In genomic region chr13:66586489-66586888, GRCh38 we compare ENCODE assay signal across 28 cellular contexts.
A peak's percentile ranks its signal among the peaks of the same experiment; 100 is the strongest.
DNase-seq lines count a peak whose midpoint lies in the region; ATAC-seq and TF ChIP-seq lines count a peak whose summit lies in the region.
"Had no signal": no experiment of that assay in that cellular context is flagged by ENCODE, and none has a peak within 500 bp of the region (broad histone marks: within the 10 kb centered on the region; RNA-seq: fewer than 3 reads in every experiment).

No MANE protein-coding gene starts in this region.

- H3K27ac ChIP-seq in HEK293 (ENCODE audit: extremely low read depth, low read depth, low read length), result no peak overlapping the region
- no peak overlapping the region for H3K27ac ChIP-seq in CD4-positive, alpha-beta memory T cell (ENCODE audit: low read depth, low read length)
- H3K27ac ChIP-seq: brain microvascular endothelial cell, gastroesophageal sphincter, right lobe of liver, upper lobe of left lung had no signal

- H3K27me3 Mint-ChIP-seq in CD4-positive, alpha-beta memory T cell, result no peaks in the 10 kb centered on the region

- intact Hi-C loops in CD4-positive, alpha-beta memory T cell (cut with micrococcal nuclease), result no loop called here

- peaks cover 0 to 12% (median 5%) of the 10 kb centered on the region in 8 donors for H3K9me3 Mint-ChIP-seq in CD4-positive, alpha-beta memory T cell
- H3K9me3 Mint-ChIP-seq: T-helper 1 cell treated with Interleukin-12 subunit alpha and Interleukin-12 subunit beta and Interleukin-4 antibody, amounts not matched to agents 30 μg/mL and 1 μg/mL, for 36 hours had no signal

- TF ChIP-seq CTCF in HEK293 (tag by site-specific recombination; IDR thresholded peaks at IDR 0.05) (no peak), fibroblast of pulmonary artery (IDR thresholded peaks at IDR 0.05; ENCODE audit: low read length, missing control alignments) (no peak)

- ATAC-seq in GM18519 (IDR thresholded peaks at IDR 0.05; ENCODE audit: low FRiP score, unreplicated experiment), result no peak
- no peak for ATAC-seq in HG02981 (IDR thresholded peaks at IDR 0.05; ENCODE audit: unreplicated experiment)
- ATAC-seq: gastroesophageal sphincter; stimulated activated effector memory CD8-positive, alpha-beta T cell treated with anti-CD3 and anti-CD28 coated beads, Interleukin-12 subunit alpha, Interleukin-12 subunit beta, amount 100 ng/mL, for 72 hours had no signal

- DNase-seq in NOMO-1 (lab: John Stamatoyannopoulos, UW; ENCODE audit: unreplicated experiment in 2 of 2) (peak; percentile 86 to 93), amniotic epithelial cell (ENCODE audit: low read depth) (peak; percentile 75), fibroblast of pulmonary artery (ENCODE audit: low read depth) (peak; percentile 55), NCI-H82 (lab: John Stamatoyannopoulos, UW) (no peak)
- DNase-seq in CD4-positive, alpha-beta memory T cell, result no peak
- DNase-seq: activated CD4-positive, alpha-beta T cell treated with anti-CD3 and anti-CD28 coated beads for 48 hours; activated naive CD4-positive, alpha-beta T cell; activated T-cell treated with anti-CD3 and anti-CD28 coated beads, Interleukin-2, amount 50 U/mL, for 48 hours; brain microvascular endothelial cell; COR-L47; effector CD8-positive, alpha-beta T cell; GDM1; hippocampal formation; Karpas-422; NCI-H1092; NCI-H187; NCI-H2171; NCI-H524; NK-92 treated with Interleukin-12 subunit alpha and Interleukin-12 subunit beta, amount 100 ng/mL, for 24 hours; right lobe of liver; stimulated activated CD4-positive, alpha-beta T cell treated with anti-CD3 and anti-CD28 coated beads, Interleukin-4, amount 100 ng/mL, for 24 hours; upper lobe of left lung had no signal

- no peaks in the 10 kb centered on the region for H3K36me3 ChIP-seq in HEK293 (ENCODE audit: control insufficient read depth in 2 of 2, insufficient read depth in 1 of 2, low read length in 2 of 2)
- no peaks in the 10 kb centered on the region for H3K36me3 ChIP-seq in CD4-positive, alpha-beta memory T cell (ENCODE audit: insufficient read depth, low read length)
- H3K36me3 ChIP-seq: brain microvascular endothelial cell, gastroesophageal sphincter, right lobe of liver, upper lobe of left lung had no signal

- POLR2A ChIA-PET in HEK293 (lab: Yijun Ruan, JAX), result no interaction called here
- POLR2A ChIA-PET in CD4-positive, alpha-beta memory T cell (lab: Charles Lee; ENCODE audit: partially characterized antibody), result no interaction called here

- CTCF ChIA-PET in HEK293 (lab: Yijun Ruan, JAX), result no interaction called here
- CTCF ChIA-PET in CD4-positive, alpha-beta memory T cell (lab: Charles Lee; ENCODE audit: partially characterized antibody), result no interaction called here

- H3K27ac Mint-ChIP-seq in CD4-positive, alpha-beta memory T cell, result no peak overlapping the region
- H3K27ac Mint-ChIP-seq: stimulated activated effector memory CD8-positive, alpha-beta T cell treated with anti-CD3 and anti-CD28 coated beads, Interleukin-12 subunit alpha, Interleukin-12 subunit beta, amount 100 ng/mL, for 72 hours; T-helper 1 cell treated with Interleukin-12 subunit alpha and Interleukin-12 subunit beta and Interleukin-4 antibody, amounts not matched to agents 30 μg/mL and 1 μg/mL, for 36 hours had no signal

- H3K36me3 Mint-ChIP-seq in CD4-positive, alpha-beta memory T cell, result no peaks in the 10 kb centered on the region
- H3K36me3 Mint-ChIP-seq: stimulated activated effector memory CD8-positive, alpha-beta T cell treated with anti-CD3 and anti-CD28 coated beads, Interleukin-12 subunit alpha, Interleukin-12 subunit beta, amount 100 ng/mL, for 72 hours had no signal

- no peaks in the 10 kb centered on the region for H3K4me1 Mint-ChIP-seq in CD4-positive, alpha-beta memory T cell
- H3K4me1 Mint-ChIP-seq: stimulated activated effector memory CD8-positive, alpha-beta T cell treated with anti-CD3 and anti-CD28 coated beads, Interleukin-12 subunit alpha, Interleukin-12 subunit beta, amount 100 ng/mL, for 72 hours had no signal

- H3K4me3 ChIP-seq in HEK293 (ENCODE audit: low read depth, low read length) (no peak overlapping the region), fibroblast of pulmonary artery (replicated peaks; ENCODE audit: low read depth, low read length) (no peak overlapping the region)
- H3K4me3 ChIP-seq in CD4-positive, alpha-beta memory T cell (ENCODE audit: low read length in 2 of 2), result no peak overlapping the region
- H3K4me3 ChIP-seq: gastroesophageal sphincter, right lobe of liver, upper lobe of left lung had no signal

- no peak overlapping the region for H3K4me3 Mint-ChIP-seq in CD4-positive, alpha-beta memory T cell
- H3K4me3 Mint-ChIP-seq: stimulated activated effector memory CD8-positive, alpha-beta T cell treated with anti-CD3 and anti-CD28 coated beads, Interleukin-12 subunit alpha, Interleukin-12 subunit beta, amount 100 ng/mL, for 72 hours; T-helper 1 cell treated with Interleukin-12 subunit alpha and Interleukin-12 subunit beta and Interleukin-4 antibody, amounts not matched to agents 30 μg/mL and 1 μg/mL, for 36 hours had no signal

- H3K9me3 ChIP-seq in HEK293 (ENCODE audit: control insufficient read depth, insufficient read depth, low read depth, low read length), result no peaks in the 10 kb centered on the region
- H3K9me3 ChIP-seq in CD4-positive, alpha-beta memory T cell (ENCODE audit: control insufficient read depth in 1 of 2, low read length in 2 of 2), result no peaks in the 10 kb centered on the region
- H3K9me3 ChIP-seq: gastroesophageal sphincter, right lobe of liver, upper lobe of left lung had no signal

- no peaks in the 10 kb centered on the region for H3K4me1 ChIP-seq in HEK293 (ENCODE audit: control insufficient read depth, insufficient read depth, low read length)
- no peaks in the 10 kb centered on the region for H3K4me1 ChIP-seq in CD4-positive, alpha-beta memory T cell (ENCODE audit: insufficient read depth, low read length)
- H3K4me1 ChIP-seq: gastroesophageal sphincter, right lobe of liver, upper lobe of left lung had no signal

- H3K27me3 ChIP-seq in CD4-positive, alpha-beta memory T cell (ENCODE audit: insufficient read depth, low read length), result no peaks in the 10 kb centered on the region
- H3K27me3 ChIP-seq: brain microvascular endothelial cell, gastroesophageal sphincter, right lobe of liver, upper lobe of left lung had no signal

TF ChIP-seq in HEK293, 187 proteins besides CTCF, POLR2A, EP300 and RAD21:
- TF ChIP-seq ZBTB17 (tag by site-specific recombination; IDR thresholded peaks at IDR 0.05) (peak; percentile 30; the same call in 1 of the 2 replicates), SP2 (tag by site-specific recombination; IDR thresholded peaks at IDR 0.05) (no peak), PRDM1 (tag by site-specific recombination; IDR thresholded peaks at IDR 0.05) (no peak)

Comparison
In these comparisons a context has a peak if more than half of its experiments do, and no peak if none do; other contexts are left out.
1. DNase-seq: peak in NOMO-1 (2 of 2), amniotic epithelial cell (single experiment) and fibroblast of pulmonary artery (single experiment); none in NCI-H82 (single experiment) and CD4-positive, alpha-beta memory T cell (0 of 5).